Comparison of ENCODE assay signal across 11 cellular contexts in the genomic region with DNA sequence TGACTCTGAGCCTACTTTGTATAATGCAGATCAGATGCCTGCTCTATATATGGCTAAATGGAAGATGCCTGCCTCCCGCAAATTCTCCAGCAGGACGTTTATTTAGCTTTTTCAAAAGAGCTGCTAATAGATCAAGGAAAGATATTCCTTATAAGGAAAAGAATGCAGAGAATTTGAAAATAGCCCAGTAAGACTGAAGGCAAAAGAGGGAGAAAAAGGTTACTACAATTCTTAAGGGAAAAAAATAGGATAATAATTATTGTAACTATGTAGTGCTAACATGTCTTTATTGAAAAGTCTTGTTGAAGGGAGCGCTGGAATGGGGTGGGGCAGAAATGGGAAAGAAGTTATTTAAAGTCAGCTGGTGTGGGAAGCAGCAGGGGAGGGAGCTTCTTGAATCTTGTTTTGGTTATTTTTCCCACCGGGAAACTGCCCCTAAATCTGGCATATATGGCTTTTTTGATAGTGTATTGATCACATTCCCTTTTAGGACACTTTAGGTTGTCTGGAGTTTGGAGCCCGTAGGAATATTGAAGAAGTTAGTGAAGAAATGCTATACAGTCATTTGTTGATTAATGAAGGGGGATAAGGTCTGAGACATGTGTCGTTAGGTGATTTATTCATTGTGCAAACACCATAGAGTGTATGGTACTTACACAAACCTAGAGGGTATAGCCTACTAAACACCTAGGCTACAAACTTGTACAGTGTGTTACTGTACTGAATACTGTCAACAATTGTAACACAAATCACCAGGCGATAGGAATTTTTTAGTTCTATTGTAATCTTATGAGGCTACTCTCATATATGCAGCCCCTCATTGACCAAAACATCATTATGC. TPM values are rescaled to one million over a fixed set of nuclear protein-coding genes. Genes with fewer than 3 reads are reported as not detected.
DNase-seq lines count a peak whose midpoint lies in the region; ATAC-seq and TF ChIP-seq lines count a peak whose summit lies in the region.
"Had no signal": no experiment of that assay in that cellular context is flagged by ENCODE, and none has a peak within 500 bp of the region (broad histone marks: within the 10 kb centered on the region; RNA-seq: fewer than 3 reads in every experiment).

No MANE protein-coding gene starts in this region.

- 56% methylated on average over 7 of the region's 7 CpGs for WGBS in suprapubic skin

- no peak for TF ChIP-seq CTCF in MCF 10A (IDR thresholded peaks at IDR 0.05; ENCODE audit: unreplicated experiment)
- no peak for TF ChIP-seq CTCF in left lung (IDR thresholded peaks at IDR 0.05)
- TF ChIP-seq CTCF in suprapubic skin (IDR thresholded peaks at IDR 0.05): no peak

- no peaks in the 10 kb centered on the region for H3K27me3 Mint-ChIP-seq in MCF 10A (ENCODE audit: insufficient read depth, unreplicated experiment)
- peaks cover 54% of the 10 kb centered on the region for H3K27me3 Mint-ChIP-seq in activated T-helper 17 cell treated with anti-CD3 and anti-CD28 coated beads, Interleukin-2, amount 50 U/mL, for 72 hours

- DNase-seq in HCEC 1CT (peak; percentile 61), MCF 10A (ENCODE audit: unreplicated experiment) (no peak), left lung (no peak), suprapubic skin (ENCODE audit: low spot score in 2 of 2) (no peak), H4 (ENCODE audit: low spot score) (no peak)
- DNase-seq in activated CD4-positive, alpha-beta T cell treated with anti-CD3 and anti-CD28 coated beads for 1 hour: no peak
- DNase-seq: activated CD4-positive, alpha-beta T cell treated with anti-CD3 and anti-CD28 coated beads, Interleukin-2, amount 50 U/mL, for 4 hours; amniotic stem cell; GDM1 had no signal

- intact Hi-C loops in MCF 10A (cut with micrococcal nuclease) (loop anchor here (5.0 kb wide), 1 partner anchor 148 kb away; no protein-coding TSS in a partner anchor), left lung (cut with DNase I) (loop anchor here in 1 of 2 donors (5.0 to 10.0 kb wide), 3 partner anchors 47 to 359 kb away; no protein-coding TSS in a partner anchor)

- POLR2A ChIA-PET in MCF 10A (lab: Yijun Ruan, JAX): interaction anchor here (0.7 to 5.6 kb wide), 8 partner anchors 10 to 287 kb away, joined by 3 to 43 read pairs (median 4); no protein-coding TSS in a partner anchor

- H3K4me1 ChIP-seq in left lung (peaks cover 17 to 48% of the 10 kb centered on the region in 2 donors), suprapubic skin (peaks cover 78% of the 10 kb centered on the region)

- H3K27me3 ChIP-seq in left lung (peaks cover 22 to 69% of the 10 kb centered on the region in 2 donors), suprapubic skin (peaks cover 45% of the 10 kb centered on the region)

- TF ChIP-seq POLR2A in suprapubic skin (IDR thresholded peaks at IDR 0.05): no peak

- no peaks in the 10 kb centered on the region for H3K36me3 ChIP-seq in left lung
- H3K36me3 ChIP-seq in suprapubic skin: no peaks in the 10 kb centered on the region

- H3K4me3 Mint-ChIP-seq in MCF 10A (ENCODE audit: unreplicated experiment): peak overlapping the region; percentile 2
- no peak overlapping the region for H3K4me3 Mint-ChIP-seq in activated T-helper 17 cell treated with anti-CD3 and anti-CD28 coated beads, Interleukin-2, amount 50 U/mL, for 72 hours

- no peak for ATAC-seq in left lung
- no peak for ATAC-seq in GM18868 (IDR thresholded peaks at IDR 0.05; ENCODE audit: unreplicated experiment)
- no peak for ATAC-seq in activated T-helper 17 cell treated with anti-CD3 and anti-CD28 coated beads, Interleukin-2, amount 50 U/mL, for 72 hours (replicated peaks)

- peak overlapping the region; percentile 51 to 66 for H3K4me3 ChIP-seq in left lung
- peak overlapping the region; percentile 97 for H3K4me3 ChIP-seq in suprapubic skin

- H3K9me3 Mint-ChIP-seq in MCF 10A (ENCODE audit: unreplicated experiment): no peaks in the 10 kb centered on the region
- no peaks in the 10 kb centered on the region for H3K9me3 Mint-ChIP-seq in activated T-helper 17 cell treated with anti-CD3 and anti-CD28 coated beads, Interleukin-2, amount 50 U/mL, for 72 hours

- CTCF ChIA-PET in MCF 10A (lab: Yijun Ruan, JAX): interaction anchor here (0.6 to 7.7 kb wide), 10 partner anchors 9 to 705 kb away, joined by 3 to 109 read pairs (median 3); no protein-coding TSS in a partner anchor

- H3K27ac ChIP-seq in left lung (peak overlapping the region in 1 of 2 donors; percentile 20), suprapubic skin (no peak overlapping the region)

- H3K9me3 ChIP-seq in left lung: no peaks in the 10 kb centered on the region
- H3K9me3 ChIP-seq in suprapubic skin: no peaks in the 10 kb centered on the region

- no peak overlapping the region for H3K27ac Mint-ChIP-seq in MCF 10A (ENCODE audit: low read depth, unreplicated experiment)
- no peak overlapping the region for H3K27ac Mint-ChIP-seq in activated T-helper 17 cell treated with anti-CD3 and anti-CD28 coated beads, Interleukin-2, amount 50 U/mL, for 72 hours

- TF ChIP-seq EP300 in suprapubic skin (IDR thresholded peaks at IDR 0.05): no peak

- BruUV-seq in MCF 10A (replicated peaks; lab: Mats Ljungman, UMichigan): no TSS peak

- peaks cover 47% of the 10 kb centered on the region for H3K4me1 Mint-ChIP-seq in MCF 10A (ENCODE audit: insufficient read depth, unreplicated experiment)
- H3K4me1 Mint-ChIP-seq in activated T-helper 17 cell treated with anti-CD3 and anti-CD28 coated beads, Interleukin-2, amount 50 U/mL, for 72 hours: peaks cover 11% of the 10 kb centered on the region

- peaks cover 27% of the 10 kb centered on the region for H3K36me3 Mint-ChIP-seq in MCF 10A (ENCODE audit: insufficient read depth, unreplicated experiment)
- no peaks in the 10 kb centered on the region for H3K36me3 Mint-ChIP-seq in activated T-helper 17 cell treated with anti-CD3 and anti-CD28 coated beads, Interleukin-2, amount 50 U/mL, for 72 hours (ENCODE audit: low read depth)

RNA-seq across cellular contexts. Expression of a gene that starts 3.1 kb away (rescaled TPM):
- total RNA-seq in MCF 10A (2022) (67.8 and 70.4 TPM in 2 replicates), left lung (100 to 1,000 TPM; 196 to 330 TPM), suprapubic skin (100 to 1,000 TPM in 3 of 4 donors, 10 to 100 TPM in 1; 85.4 to 182 (median 127) TPM)
- 375 and 436 TPM in 2 replicates for total RNA-seq in H4 (2014; rRNA removed; shearing (Covaris generic))
- total RNA-seq in activated T-helper 17 cell treated with anti-CD3 and anti-CD28 coated beads, Interleukin-2, amount 50 U/mL, for 72 hours: 1 to 10 TPM; 3.0 to 9.7 TPM
